In genomic region chr6:142300302-142300701, GRCh38 we compare ENCODE assay signal across 27 cellular contexts. TPM values are rescaled to one million over a fixed set of nuclear protein-coding genes. Genes with fewer than 3 reads are reported as not detected.
DNase-seq lines count a peak whose midpoint lies in the region; ATAC-seq, FAIRE-seq and TF ChIP-seq lines count a peak whose summit lies in the region.
"Had no signal": no experiment of that assay in that cellular context is flagged by ENCODE, and none has a peak within 500 bp of the region (broad histone marks: within the 10 kb centered on the region; RNA-seq: fewer than 3 reads in every experiment).

No MANE protein-coding gene starts in this region.

- CTCF ChIA-PET in A549 (lab: Yijun Ruan, JAX) (interaction anchor here (1.1 to 3.3 kb wide), 5 partner anchors 13 to 78 kb away, joined by 3 to 12 read pairs (median 5); no protein-coding TSS in a partner anchor), HCT116 (lab: Charles Lee) (interaction anchor here (1.2 kb wide), 1 partner anchor 144 kb away, joined by 4 read pairs; no protein-coding TSS in a partner anchor)

- H2AFZ ChIP-seq in HCT116 (ENCODE audit: low read depth, low read length, poor library complexity, severe bottlenecking) (no peak overlapping the region), hepatocyte (no peak overlapping the region)

- no peak for FAIRE-seq in A549 (lab: Jason Lieb, UNC)

- no peak for ATAC-seq in A549
- ATAC-seq in HCT116: no peak
- ATAC-seq in RWPE2 (ENCODE audit: low read depth): no peak
- ATAC-seq in HG02798 (IDR thresholded peaks at IDR 0.05; ENCODE audit: poor library complexity, unreplicated experiment): no peak
- ATAC-seq: activated CD8-positive, alpha-beta T cell treated with anti-CD3 and anti-CD28 coated beads for 36 hours; naive thymus-derived CD8-positive, alpha-beta T cell; stimulated activated memory B cell treated with anti-CD40 and anti-IgM and Interleukin-4, amounts not matched to agents 10 μg/mL and 1 μg/mL and 100 μg/mL, for 72 hours; T-helper 17 cell had no signal

- POLR2A ChIA-PET in A549 (lab: Yijun Ruan, JAX) (interaction anchor here (2.5 kb wide), 1 partner anchor 76 kb away, joined by 35 read pairs; no protein-coding TSS in a partner anchor), HCT116 (lab: Charles Lee) (interaction anchor here (1.5 kb wide), 1 partner anchor 13 kb away, joined by 3 read pairs; no protein-coding TSS in a partner anchor)

- no TSS peak for BruUV-seq in HCT116 (replicated peaks; lab: Mats Ljungman, UMichigan)

- WGBS in A549 (ENCODE audit: missing lambda C conversion rate): 52% methylated on average over 3 of the region's 3 CpGs
- WGBS in hepatocyte (ENCODE audit: low lambda C conversion rate, missing lambda C conversion rate): 92% methylated on average over 3 of the region's 3 CpGs

- peak overlapping the region; percentile 95 to 97 for H3K27ac ChIP-seq in A549
- H3K27ac ChIP-seq in HCT116 (ENCODE audit: low read depth, low read length): peak overlapping the region; percentile 88
- peak overlapping the region; percentile 98 for H3K27ac ChIP-seq in RWPE2 (ENCODE audit: poor library complexity, severe bottlenecking)
- peak overlapping the region; percentile 83 for H3K27ac ChIP-seq in hepatocyte

- no peak for TF ChIP-seq CTCF in A549 (IDR thresholded peaks at IDR 0.05)
- TF ChIP-seq CTCF in HCT116 (IDR thresholded peaks at IDR 0.05 in 2 of 3, conservative IDR thresholded peaks at IDR 0.05 in 1 of 3; ENCODE audit: borderline replicate concordance in 1 of 3, insufficient read depth in 1 of 3, low read depth in 2 of 3, low read length in 2 of 3): no peak
- TF ChIP-seq CTCF in RWPE2 (IDR thresholded peaks at IDR 0.05; ENCODE audit: poor library complexity, severe bottlenecking): no peak
- no peak for TF ChIP-seq CTCF in hepatocyte (IDR thresholded peaks at IDR 0.05; ENCODE audit: poor library complexity)

- H3K9me2 ChIP-seq in HCT116 (ENCODE audit: insufficient read depth) (no peaks in the 10 kb centered on the region), hepatocyte (replicated peaks; ENCODE audit: insufficient read depth) (no peaks in the 10 kb centered on the region)

- H3K27me3 ChIP-seq in HCT116 (ENCODE audit: insufficient read depth, low read length): no peaks in the 10 kb centered on the region
- H3K27me3 ChIP-seq in RWPE2 (ENCODE audit: insufficient read depth, poor library complexity, severe bottlenecking): no peaks in the 10 kb centered on the region
- no peaks in the 10 kb centered on the region for H3K27me3 ChIP-seq in hepatocyte
- H3K27me3 ChIP-seq: colonic mucosa, vagina had no signal

- H3K4me1 ChIP-seq in A549 (peaks cover 36% of the 10 kb centered on the region), HCT116 (ENCODE audit: control insufficient read depth in 1 of 2, insufficient read depth in 2 of 2, low read length in 2 of 2) (peaks cover 18 to 46% of the 10 kb centered on the region in 2 experiments), RWPE2 (ENCODE audit: insufficient read depth, poor library complexity, severe bottlenecking) (peaks cover 35% of the 10 kb centered on the region), hepatocyte (ENCODE audit: insufficient read depth) (peaks cover 7% of the 10 kb centered on the region)
- H3K4me1 ChIP-seq: BE2C, colonic mucosa had no signal

- H3K9me3 ChIP-seq in A549 (no peaks in the 10 kb centered on the region), HCT116 (ENCODE audit: control insufficient read depth in 1 of 2, insufficient read depth in 1 of 2, low read depth in 1 of 2, low read length in 2 of 2) (no peaks in the 10 kb centered on the region), RWPE2 (ENCODE audit: severe bottlenecking) (no peaks in the 10 kb centered on the region), hepatocyte (ENCODE audit: low read depth) (no peaks in the 10 kb centered on the region)
- H3K9me3 ChIP-seq: BE2C, colonic mucosa, vagina had no signal

- RAD21 ChIA-PET in HCT116 (lab: Charles Lee; ENCODE audit: low non-redundant PET in 1 of 2, low total read pairs in 2 of 2, uncharacterized antibody in 2 of 2, unreplicated experiment in 2 of 2): no interaction called here

- intact Hi-C loops in HCT116 (cut with micrococcal nuclease): no loop called here

- H4K20me1 ChIP-seq in HCT116 (ENCODE audit: insufficient read depth) (no peaks in the 10 kb centered on the region), hepatocyte (ENCODE audit: insufficient read depth, poor library complexity, severe bottlenecking) (no peaks in the 10 kb centered on the region)

- DNase-seq in A549 (ENCODE audit: low read depth in 1 of 2, low spot score in 1 of 2) (no peak), HCT116 (ENCODE audit: low read depth, low spot score) (no peak), RWPE2 (ENCODE audit: low spot score) (no peak), hepatocyte (ENCODE audit: low spot score) (no peak), activated T-cell treated with anti-CD3 and anti-CD28 coated beads for 4 hours (no peak), DMS53 (lab: John Stamatoyannopoulos, UW) (no peak), NCI-H82 (lab: John Stamatoyannopoulos, UW) (no peak)
- DNase-seq: activated CD4-positive, alpha-beta T cell treated with anti-CD3 and anti-CD28 coated beads for 1 hour; activated CD8-positive, alpha-beta T cell treated with anti-CD3 and anti-CD28 coated beads for 36 hours; activated gamma-delta T cell treated with Interleukin-2 at 50 U/mL for 16 hours; amygdala; BE2C; COR-L47; head of caudate nucleus; KG1; MV-4-11; NCI-H146; NCI-H510A; retina; spleen; stimulated activated CD4-positive, alpha-beta T cell treated with anti-CD3 and anti-CD28 coated beads, Interleukin-2, amount 100 ng/mL, for 48 hours; T-helper 17 cell had no signal

- no peak for TF ChIP-seq EP300 in A549 (IDR thresholded peaks at IDR 0.05)

- H3K4me3 ChIP-seq in A549: peak overlapping the region; percentile 81
- peak overlapping the region in 1 of 2 experiments; percentile 74; a peak in 2 of 4 replicates for H3K4me3 ChIP-seq in HCT116 (replicated peaks in 1 of 2; ENCODE audit: low read depth in 1 of 2, low read length in 2 of 2)
- no peak overlapping the region for H3K4me3 ChIP-seq in RWPE2 (ENCODE audit: severe bottlenecking)
- no peak overlapping the region for H3K4me3 ChIP-seq in hepatocyte

- H3K4me2 ChIP-seq in A549 (peak overlapping the region; percentile 85), HCT116 (ENCODE audit: low read length) (peak overlapping the region; percentile 90), hepatocyte (peak overlapping the region; percentile 88)

- no peak overlapping the region for H3K9ac ChIP-seq in HCT116 (ENCODE audit: low read length)

- TF ChIP-seq RAD21 in A549 (conservative IDR thresholded peaks at IDR 0.05 in 1 of 2, IDR thresholded peaks at IDR 0.05 in 1 of 2) (no peak), HCT116 (IDR thresholded peaks at IDR 0.05; ENCODE audit: low read depth) (no peak)

- H3K79me2 ChIP-seq in HCT116 (ENCODE audit: insufficient read depth, low read length): peaks cover 35% of the 10 kb centered on the region
- peaks cover 32% of the 10 kb centered on the region for H3K79me2 ChIP-seq in hepatocyte

- TF ChIP-seq POLR2A in A549 (IDR thresholded peaks at IDR 0.05; ENCODE audit: low read length) (no peak), HCT116 (IDR thresholded peaks at IDR 0.05; ENCODE audit: borderline replicate concordance, extremely low read depth, insufficient read depth, insufficient read length) (no peak)

- H3K36me3 ChIP-seq in HCT116 (ENCODE audit: control insufficient read depth in 1 of 2, insufficient read depth in 2 of 2, low read length in 2 of 2): no peaks in the 10 kb centered on the region
- 0 out of 2 replicates have a peak, but pooled peaks cover 3% of the 10 kb centered on the region for H3K36me3 ChIP-seq in RWPE2 (ENCODE audit: low read depth)
- H3K36me3 ChIP-seq in hepatocyte (replicated peaks; ENCODE audit: insufficient read depth, low read depth): no peaks in the 10 kb centered on the region
- H3K36me3 ChIP-seq: BE2C, colonic mucosa, spleen, vagina had no signal

TF ChIP-seq in A549, 52 proteins besides CTCF, POLR2A, EP300 and RAD21 (continues in another document):
- TF ChIP-seq TP53 (CRISPR knock-in tag; IDR thresholded peaks at IDR 0.05): no peak
- no peak for TF ChIP-seq USF2 (IDR thresholded peaks at IDR 0.05)
- no peak for TF ChIP-seq FOXS1 (CRISPR knock-in tag; IDR thresholded peaks at IDR 0.05)
- no peak for TF ChIP-seq SREBF2 (IDR thresholded peaks at IDR 0.05)
- no peak for TF ChIP-seq CBX2 (IDR thresholded peaks at IDR 0.05; ENCODE audit: borderline replicate concordance, low read depth)
- TF ChIP-seq JUN (IDR thresholded peaks at IDR 0.05): no peak
- no peak for TF ChIP-seq SMC3 (IDR thresholded peaks at IDR 0.05)
- no peak for TF ChIP-seq CHD4 (IDR thresholded peaks at IDR 0.05; ENCODE audit: borderline replicate concordance)

TF ChIP-seq in HCT116, 20 proteins besides CTCF, POLR2A, EP300 and RAD21:
- TF ChIP-seq SIN3A (IDR thresholded peaks at IDR 0.05; ENCODE audit: low read depth) (no peak), CBX3 (IDR thresholded peaks at IDR 0.05; ENCODE audit: low read depth) (peak; percentile 13; the same call in 1 of the 2 replicates), MAX (IDR thresholded peaks at IDR 0.05) (no peak)

RNA-seq across cellular contexts. Expression of gene ADGRG6, which starts 1.5 kb away (rescaled TPM):
- polyA plus RNA-seq in A549 (2011; rRNA removed) (176 and 181 TPM in 2 replicates), A549 (2017; fragmentation: RNase III; extraction: RNeasy Plus Mini Kit Qiagen cat#74134 plus additional on column Dnase treatment) (53.9 to 61.1 TPM (median 55.4 TPM) in 3 replicates), hepatocyte (13.9 and 15.0 TPM in 2 replicates)
- 34.3 and 35.0 TPM in 2 replicates for polyA plus RNA-seq in A549 (2012; cell fraction: cytosol; rRNA removed)
- 42.9 and 53.7 TPM in 2 replicates for polyA plus RNA-seq in A549 (2012; cell fraction: nucleus; rRNA removed)
- polyA minus RNA-seq in A549 (2011; rRNA and poly(A)+ RNA removed): 202 and 259 TPM in 2 replicates
- total RNA-seq in HCT116 (2021; ENCODE audit: unreplicated experiment) (67.9 TPM), hepatocyte (59.5 and 92.0 TPM in 2 replicates)
- 11.8 and 16.8 TPM in 2 replicates for polyA plus RNA-seq in HCT116 (2012)
